ENCODE assay signal across 23 cellular contexts in genomic region chr12:120854804-120855203, GRCh38.
"Had no signal": no experiment of that assay in that cellular context is flagged by ENCODE, and none has a peak within 500 bp of the region (broad histone marks: within the 10 kb centered on the region; RNA-seq: fewer than 3 reads in every experiment).

No MANE protein-coding gene starts in this region.

- H3K27me3 Mint-ChIP-seq: activated CD8-positive, alpha-beta T cell treated with anti-CD3 and anti-CD28 coated beads for 36 hours; activated T-cell treated with anti-CD3 and anti-CD28 coated beads, Interleukin-2, amount 50 U/mL, for 24 hours; brain; central memory CD8-positive, alpha-beta T cell; memory B cell; naive thymus-derived CD4-positive, alpha-beta T cell; stimulated activated naive CD8-positive, alpha-beta T cell treated with anti-CD3 and anti-CD28 coated beads, Interleukin-15, amount 100 ng/mL, for 72 hours had no signal

- H3K27me3 ChIP-seq: esophagus muscularis mucosa, heart right ventricle, suprapubic skin, transverse colon, vagina had no signal

- ATAC-seq: activated CD8-positive, alpha-beta T cell treated with anti-CD3 and anti-CD28 coated beads for 36 hours; heart right ventricle; naive thymus-derived CD4-positive, alpha-beta T cell; stimulated activated naive CD8-positive, alpha-beta T cell treated with anti-CD3 and anti-CD28 coated beads, Interleukin-15, amount 100 ng/mL, for 72 hours had no signal

- H3K4me3 ChIP-seq: esophagus muscularis mucosa, heart right ventricle, suprapubic skin, transverse colon, vagina had no signal

- H3K27ac ChIP-seq: esophagus muscularis mucosa, suprapubic skin, transverse colon, vagina, WERI-Rb-1 had no signal

- DNase-seq: activated CD4-positive, alpha-beta T cell treated with anti-CD3 and anti-CD28 coated beads for 4 hours; activated CD8-positive, alpha-beta T cell treated with anti-CD3 and anti-CD28 coated beads for 36 hours; activated naive CD4-positive, alpha-beta T cell treated with Interleukin-2 at 50 U/mL for 16 hours; activated T-cell treated with anti-CD3 and anti-CD28 coated beads, Interleukin-2, amount 50 U/mL, for 24 hours; cortex of kidney; heart right ventricle; immature natural killer cell; kidney glomerular epithelial cell; naive thymus-derived CD4-positive, alpha-beta T cell; posterior cingulate gyrus; retina; stimulated activated CD4-positive, alpha-beta T cell treated with anti-CD3 and anti-CD28 coated beads, Interleukin-1b, Interleukin-23, amount 100 ng/mL, for 48 hours; stimulated activated naive CD8-positive, alpha-beta T cell treated with anti-CD3 and anti-CD28 coated beads, Interleukin-15, amount 100 ng/mL, for 72 hours; SW 1271; transverse colon; WERI-Rb-1 had no signal

- H3K27ac Mint-ChIP-seq: activated CD8-positive, alpha-beta T cell treated with anti-CD3 and anti-CD28 coated beads for 36 hours; activated T-helper 2 cell treated with anti-CD3 and anti-CD28 coated beads, Interferon-gamma antibody, Interleukin-2, Interleukin-4, amounts not matched to agents 10 μg/mL and 5 μg/mL and 100 μg/mL, durations not matched to agents 14 hours and 24 hours and 36 hours; stimulated activated naive CD8-positive, alpha-beta T cell treated with anti-CD3 and anti-CD28 coated beads, Interleukin-15, amount 100 ng/mL, for 72 hours had no signal

- H3K9me3 Mint-ChIP-seq: activated CD8-positive, alpha-beta T cell treated with anti-CD3 and anti-CD28 coated beads for 36 hours; immature natural killer cell had no signal

- H3K36me3 ChIP-seq: esophagus muscularis mucosa, heart right ventricle, suprapubic skin, transverse colon, vagina, WERI-Rb-1 had no signal

- H3K4me3 Mint-ChIP-seq: activated CD8-positive, alpha-beta T cell treated with anti-CD3 and anti-CD28 coated beads for 36 hours; activated T-cell treated with anti-CD3 and anti-CD28 coated beads, Interleukin-2, amount 50 U/mL, for 24 hours; brain; memory B cell; stimulated activated naive CD8-positive, alpha-beta T cell treated with anti-CD3 and anti-CD28 coated beads, Interleukin-15, amount 100 ng/mL, for 72 hours had no signal

- H3K9me3 ChIP-seq: suprapubic skin, vagina had no signal
